In genomic region chr1:247332215-247332900, GRCh38 we compare ENCODE assay signal across 7 cellular contexts. TPM values are rescaled to one million over a fixed set of nuclear protein-coding genes. Genes with fewer than 3 reads are reported as not detected.
DNase-seq lines count a peak whose midpoint lies in the region; ATAC-seq and TF ChIP-seq lines count a peak whose summit lies in the region.

No MANE protein-coding gene starts in this region.

- WGBS in lower leg skin, 2 donors, result 3 to 7% methylated on average over 24 to 46 of the region's 53 CpGs

- H3K4me2 ChIP-seq in GM23338, result peak overlapping the region; percentile 96

- peaks cover 24% of the 10 kb centered on the region for H3K36me3 ChIP-seq in GM23338 (ENCODE audit: insufficient read depth)

- H3K27me3 Mint-ChIP-seq in GM23338 (ENCODE audit: insufficient read depth, low read depth, poor library complexity), result peaks cover 21% of the 10 kb centered on the region

- H3K36me3 Mint-ChIP-seq in GM23338 (ENCODE audit: low read depth), result peaks cover 57% of the 10 kb centered on the region

- H3K9me2 ChIP-seq in GM23338 (ENCODE audit: insufficient read depth), result no peaks in the 10 kb centered on the region

- peaks cover 85% of the 10 kb centered on the region for H3K79me2 ChIP-seq in GM23338 (replicated peaks; ENCODE audit: insufficient read depth)

- H4K20me1 ChIP-seq in GM23338 (replicated peaks; ENCODE audit: insufficient read depth), result peaks cover 57% of the 10 kb centered on the region

- H3K4me3 ChIP-seq in GM12864 (ENCODE audit: low read depth, low read length), result peak overlapping the region; percentile 86
- H3K4me3 ChIP-seq in GM23338, result peak overlapping the region; percentile 91
- peak overlapping the region; percentile 81 for H3K4me3 ChIP-seq in lower leg skin (ENCODE audit: low read depth, poor library complexity, severe bottlenecking)

- no peaks in the 10 kb centered on the region; the same call in 1 of the 3 replicates for H3K9me3 Mint-ChIP-seq in GM23338

- no peaks in the 10 kb centered on the region for H3K27me3 ChIP-seq in GM23338 (ENCODE audit: insufficient read depth)

- TF ChIP-seq POLR2A in lower leg skin (IDR thresholded peaks at IDR 0.05), result no peak

- no peak for DNase-seq in GM12864 (ENCODE audit: low read depth)
- DNase-seq in GM23338 (ENCODE audit: low spot score), result peak; percentile 69
- peak; percentile 45 for DNase-seq in LHCN-M2 (ENCODE audit: low read depth)
- DNase-seq in activated CD4-positive, alpha-beta T cell treated with anti-CD3 and anti-CD28 coated beads for 1 hour, result peak; percentile 28
- DNase-seq in lower leg skin (ENCODE audit: low spot score in 2 of 2), result peak; percentile 21 to 90
- DNase-seq in stimulated activated CD4-positive, alpha-beta T cell treated with anti-CD3 and anti-CD28 coated beads, TNF-alpha, amount 100 ng/mL, for 1 hour (ENCODE audit: low read depth in 3 of 3, low spot score in 1 of 3), result peak in 2 of 3 donors; percentile 8 to 40

- peaks cover 50% of the 10 kb centered on the region for H3K4me1 ChIP-seq in GM23338 (ENCODE audit: insufficient read depth)

- no peak for TF ChIP-seq CTCF in GM12864 (IDR thresholded peaks at IDR 0.05; ENCODE audit: low read depth, low read length, missing control alignments)
- TF ChIP-seq CTCF in GM23338 (conservative IDR thresholded peaks at IDR 0.05; ENCODE audit: low read depth in 2 of 2), result no peak
- TF ChIP-seq CTCF in lower leg skin (IDR thresholded peaks at IDR 0.05), result no peak

- H3K27ac Mint-ChIP-seq in GM23338, result peak overlapping the region; percentile 65; the same call in 1 of the 2 replicates

- H3K4me1 Mint-ChIP-seq in GM23338, result peaks cover 52% of the 10 kb centered on the region

- peak; percentile 18 for ATAC-seq in GM23338

- intact Hi-C loops in lower leg skin (cut with DNase I; ENCODE audit: low total_unique reads), result no loop called here

- H3K27ac ChIP-seq in GM23338 (ENCODE audit: low read depth) (peak overlapping the region; percentile 72), cingulate gyrus (ENCODE audit: low read depth, low read length) (peak overlapping the region; percentile 52)

- peak overlapping the region; percentile 89 for H3K4me3 Mint-ChIP-seq in GM23338

- no peaks in the 10 kb centered on the region; the same call in 1 of the 2 replicates for H3F3A ChIP-seq in GM23338 (replicated peaks; ENCODE audit: low read depth)

- H2AFZ ChIP-seq in GM23338, result no peak overlapping the region

TF ChIP-seq in GM23338, 12 proteins besides CTCF, POLR2A, EP300 and RAD21:
- 0 out of 2 replicates have a peak, but pooled peaks have one; percentile 17 for TF ChIP-seq POLR2AphosphoS5 (IDR thresholded peaks at IDR 0.05; ENCODE audit: low read depth)
- TF ChIP-seq ZNF331 (CRISPR knock-in tag; IDR thresholded peaks at IDR 0.05; ENCODE audit: low read depth), result no peak
TF ChIP-seq in GM23338: peak in this region for 1.

RNA-seq across cellular contexts. Expression of gene ZNF496, which starts 0.7 kb away (rescaled TPM):
- total RNA-seq in GM23338 (2014; rRNA removed; shearing (Covaris generic)), result 102 and 127 TPM in 2 replicates
- polyA plus RNA-seq in GM23338 (2016; fragmentation: Nextera tagmentation; extraction: Ambion mirVana), result 20.4 and 22.0 TPM in 2 replicates
- total RNA-seq in LHCN-M2 (2014; rRNA removed) (26.3 and 36.2 TPM in 2 replicates), lower leg skin (10 to 100 TPM; 16.3 to 32.7 (median 25.9) TPM)
- polyA plus RNA-seq in LHCN-M2 (2012), result 12.0 TPM
